Comparison of ENCODE assay signal across 9 cellular contexts in the genomic region with DNA sequence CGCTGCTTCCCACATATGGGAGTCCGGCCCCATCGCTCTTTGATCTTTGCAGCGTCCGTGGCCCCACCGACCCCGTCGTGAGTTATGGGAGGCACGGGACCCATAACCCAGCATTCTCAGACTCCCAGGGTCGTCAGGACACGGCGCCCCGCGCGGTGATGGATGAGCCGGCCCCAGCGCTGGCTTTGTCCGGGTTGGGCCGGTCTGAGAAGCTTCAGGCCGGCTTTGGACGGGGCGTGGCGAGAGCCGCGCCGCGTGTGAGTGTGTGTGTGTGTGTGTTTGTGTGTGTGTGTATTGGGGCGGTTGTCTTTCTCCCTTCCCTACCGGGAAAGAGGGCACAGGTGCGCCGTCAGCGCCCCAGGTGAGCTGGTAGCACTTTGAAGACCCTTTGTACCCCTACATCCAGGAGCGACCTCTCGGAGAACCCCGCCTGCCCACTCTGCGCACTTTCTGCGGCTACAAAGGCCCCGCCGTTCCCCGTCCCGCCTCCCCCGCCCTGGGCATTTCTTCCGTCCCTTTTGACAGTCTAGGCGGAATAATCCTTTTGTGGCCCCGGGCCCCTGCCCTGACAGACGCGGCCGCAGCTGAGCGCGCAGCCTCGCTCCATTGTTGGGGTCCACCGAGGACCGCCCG. TPM values are rescaled to one million over a fixed set of nuclear protein-coding genes. Genes with fewer than 3 reads are reported as not detected.
A peak's percentile ranks its signal among the peaks of the same experiment; 100 is the strongest.
DNase-seq lines count a peak whose midpoint lies in the region; ATAC-seq lines count a peak whose summit lies in the region.
"Had no signal": no experiment of that assay in that cellular context is flagged by ENCODE, and none has a peak within 500 bp of the region (broad histone marks: within the 10 kb centered on the region; RNA-seq: fewer than 3 reads in every experiment).

No MANE protein-coding gene starts in this region.

- peaks cover 35% of the 10 kb centered on the region for H3K27me3 ChIP-seq in thymus (ENCODE audit: control insufficient read depth, insufficient read depth)

- H3K4me1 Mint-ChIP-seq in activated naive CD4-positive, alpha-beta T cell treated with anti-CD3 and anti-CD28 coated beads, Interleukin-2, amount 10 ng/mL, durations not matched to agents 7 days and 5 days: peaks cover 27% of the 10 kb centered on the region
- H3K4me1 Mint-ChIP-seq in activated naive CD4-positive, alpha-beta T cell treated with anti-CD3 and anti-CD28 coated beads for 36 hours (ENCODE audit: low read depth): peaks cover 17% of the 10 kb centered on the region
- peaks cover 36% of the 10 kb centered on the region for H3K4me1 Mint-ChIP-seq in activated CD8-positive, alpha-beta T cell treated with anti-CD3 and anti-CD28 coated beads, Interleukin-2, amount 10 ng/mL, durations not matched to agents 7 days and 5 days (ENCODE audit: low read depth)

- peak; percentile 7 for ATAC-seq in activated CD8-positive, alpha-beta T cell treated with anti-CD3 and anti-CD28 coated beads, Interleukin-2, amount 10 ng/mL, durations not matched to agents 7 days and 5 days
- ATAC-seq in left colon (peak; percentile 55), GM21423 (IDR thresholded peaks at IDR 0.05; ENCODE audit: unreplicated experiment) (no peak)

- H3K9me3 ChIP-seq in thymus (ENCODE audit: control insufficient read depth): no peaks in the 10 kb centered on the region

- intact Hi-C loops in activated naive CD4-positive, alpha-beta T cell treated with anti-CD3 and anti-CD28 coated beads for 36 hours (cut with micrococcal nuclease): no loop called here
- intact Hi-C loops in left colon (cut with DNase I, micrococcal nuclease): no loop called here

- peaks cover 90% of the 10 kb centered on the region for H3K27me3 Mint-ChIP-seq in activated naive CD4-positive, alpha-beta T cell treated with anti-CD3 and anti-CD28 coated beads, Interleukin-2, amount 10 ng/mL, durations not matched to agents 7 days and 5 days
- peaks cover 37% of the 10 kb centered on the region for H3K27me3 Mint-ChIP-seq in activated naive CD4-positive, alpha-beta T cell treated with anti-CD3 and anti-CD28 coated beads for 36 hours (ENCODE audit: low read depth)
- peaks cover 46% of the 10 kb centered on the region for H3K27me3 Mint-ChIP-seq in activated CD8-positive, alpha-beta T cell treated with anti-CD3 and anti-CD28 coated beads, Interleukin-2, amount 10 ng/mL, durations not matched to agents 7 days and 5 days (ENCODE audit: low read depth)

- H3K4me3 ChIP-seq in thymus (ENCODE audit: low read length): peak overlapping the region; percentile 29

- DNase-seq in activated naive CD4-positive, alpha-beta T cell treated with anti-CD3 and anti-CD28 coated beads, Interleukin-2, amount 10 ng/mL, durations not matched to agents 7 days and 5 days: no peak
- no peak for DNase-seq in activated naive CD4-positive, alpha-beta T cell treated with anti-CD3 and anti-CD28 coated beads for 36 hours
- DNase-seq in activated CD8-positive, alpha-beta T cell treated with anti-CD3 and anti-CD28 coated beads, Interleukin-2, amount 10 ng/mL, durations not matched to agents 7 days and 5 days: no peak
- DNase-seq in left colon (no peak), occipital lobe (lab: John Stamatoyannopoulos, UW) (no peak), DMS 273 treated with DMSO at 0.1 percent for 48 hours (lab: John Stamatoyannopoulos, UW) (no peak)

- POLR2A ChIA-PET in activated CD8-positive, alpha-beta T cell treated with anti-CD3 and anti-CD28 coated beads, Interleukin-2, amount 10 ng/mL, durations not matched to agents 7 days and 5 days (lab: Charles Lee): interaction anchor here (0.9 to 1.8 kb wide), 4 partner anchors 9 to 217 kb away, joined by 3 to 10 read pairs (median 5); partner anchors contain the start of gene FBXO6

- H3K36me3 ChIP-seq in thymus (ENCODE audit: control insufficient read depth, insufficient read depth): no peaks in the 10 kb centered on the region

- H3K36me3 Mint-ChIP-seq in activated naive CD4-positive, alpha-beta T cell treated with anti-CD3 and anti-CD28 coated beads, Interleukin-2, amount 10 ng/mL, durations not matched to agents 7 days and 5 days: no peaks in the 10 kb centered on the region
- no peaks in the 10 kb centered on the region for H3K36me3 Mint-ChIP-seq in activated naive CD4-positive, alpha-beta T cell treated with anti-CD3 and anti-CD28 coated beads for 36 hours (ENCODE audit: low read depth)
- peaks cover 1% of the 10 kb centered on the region for H3K36me3 Mint-ChIP-seq in activated CD8-positive, alpha-beta T cell treated with anti-CD3 and anti-CD28 coated beads, Interleukin-2, amount 10 ng/mL, durations not matched to agents 7 days and 5 days (ENCODE audit: low read depth)

- H3K9me3 Mint-ChIP-seq in activated naive CD4-positive, alpha-beta T cell treated with anti-CD3 and anti-CD28 coated beads, Interleukin-2, amount 10 ng/mL, durations not matched to agents 7 days and 5 days: no peaks in the 10 kb centered on the region
- H3K9me3 Mint-ChIP-seq in activated naive CD4-positive, alpha-beta T cell treated with anti-CD3 and anti-CD28 coated beads for 36 hours: no peaks in the 10 kb centered on the region
- H3K9me3 Mint-ChIP-seq in activated CD8-positive, alpha-beta T cell treated with anti-CD3 and anti-CD28 coated beads, Interleukin-2, amount 10 ng/mL, durations not matched to agents 7 days and 5 days (ENCODE audit: insufficient read depth): no peaks in the 10 kb centered on the region

- WGBS in thymus: 3% methylated on average over 54 of the region's 54 CpGs

- peaks cover 7% of the 10 kb centered on the region for H3K4me1 ChIP-seq in thymus (ENCODE audit: control insufficient read depth, insufficient read depth, low read length)

- no peak overlapping the region for H3K27ac Mint-ChIP-seq in activated naive CD4-positive, alpha-beta T cell treated with anti-CD3 and anti-CD28 coated beads, Interleukin-2, amount 10 ng/mL, durations not matched to agents 7 days and 5 days
- no peak overlapping the region for H3K27ac Mint-ChIP-seq in activated naive CD4-positive, alpha-beta T cell treated with anti-CD3 and anti-CD28 coated beads for 36 hours
- no peak overlapping the region for H3K27ac Mint-ChIP-seq in activated CD8-positive, alpha-beta T cell treated with anti-CD3 and anti-CD28 coated beads, Interleukin-2, amount 10 ng/mL, durations not matched to agents 7 days and 5 days

- CTCF ChIA-PET in activated naive CD4-positive, alpha-beta T cell treated with anti-CD3 and anti-CD28 coated beads, Interleukin-2, amount 10 ng/mL, durations not matched to agents 7 days and 5 days (lab: Charles Lee): interaction anchor here (1.0 to 1.4 kb wide), 3 partner anchors 8 to 30 kb away, joined by 3 to 4 read pairs (median 4); no protein-coding TSS in a partner anchor
- CTCF ChIA-PET in activated naive CD4-positive, alpha-beta T cell treated with anti-CD3 and anti-CD28 coated beads for 36 hours (lab: Charles Lee): interaction anchor here (1.3 to 2.2 kb wide), 2 partner anchors 12 to 41 kb away, joined by 4 to 6 read pairs; no protein-coding TSS in a partner anchor
- CTCF ChIA-PET in activated CD8-positive, alpha-beta T cell treated with anti-CD3 and anti-CD28 coated beads, Interleukin-2, amount 10 ng/mL, durations not matched to agents 7 days and 5 days (lab: Charles Lee): interaction anchor here (0.7 to 2.0 kb wide), 4 partner anchors 26 to 114 kb away, joined by 3 to 7 read pairs (median 3); partner anchors contain the start of gene FBXO6

- H3K27ac ChIP-seq in thymus (ENCODE audit: low read depth): no peak overlapping the region

- peak overlapping the region; percentile 35 for H3K4me3 Mint-ChIP-seq in activated naive CD4-positive, alpha-beta T cell treated with anti-CD3 and anti-CD28 coated beads, Interleukin-2, amount 10 ng/mL, durations not matched to agents 7 days and 5 days
- H3K4me3 Mint-ChIP-seq in activated naive CD4-positive, alpha-beta T cell treated with anti-CD3 and anti-CD28 coated beads for 36 hours: no peak overlapping the region
- H3K4me3 Mint-ChIP-seq in activated CD8-positive, alpha-beta T cell treated with anti-CD3 and anti-CD28 coated beads, Interleukin-2, amount 10 ng/mL, durations not matched to agents 7 days and 5 days: peak overlapping the region; percentile 73

RNA-seq across cellular contexts. Expression of gene DRAXIN, which starts 0.7 kb away (rescaled TPM):
- total RNA-seq in activated naive CD4-positive, alpha-beta T cell treated with anti-CD3 and anti-CD28 coated beads for 36 hours: under 1 TPM; 0.26 to 0.30 TPM
- 1 to 10 TPM; 7.1 to 7.7 TPM for total RNA-seq in activated CD8-positive, alpha-beta T cell treated with anti-CD3 and anti-CD28 coated beads, Interleukin-2, amount 10 ng/mL, durations not matched to agents 7 days and 5 days
- total RNA-seq in left colon (under 1 TPM; 0.06 to 0.11 TPM), occipital lobe (107 TPM)
- 0.14 TPM for polyA plus RNA-seq in thymus
- total RNA-seq: fibroblast of villous mesenchyme had no signal

RNA-seq across cellular contexts. Expression of gene MAD2L2, which starts 9.8 kb away (rescaled TPM):
- total RNA-seq in activated naive CD4-positive, alpha-beta T cell treated with anti-CD3 and anti-CD28 coated beads for 36 hours: 10 to 100 TPM; 86.7 to 88.3 TPM
- 100 to 1,000 TPM; 127 to 129 TPM for total RNA-seq in activated CD8-positive, alpha-beta T cell treated with anti-CD3 and anti-CD28 coated beads, Interleukin-2, amount 10 ng/mL, durations not matched to agents 7 days and 5 days
- total RNA-seq in left colon (1 to 10 TPM; 7.0 to 7.4 TPM), occipital lobe (43.4 TPM)
- 49.6 TPM for polyA plus RNA-seq in thymus

RNA-seq across cellular contexts. Expression of gene FBXO6, which starts 26.8 kb away (rescaled TPM):
- 10 to 100 TPM; 20.0 to 20.6 TPM for total RNA-seq in activated naive CD4-positive, alpha-beta T cell treated with anti-CD3 and anti-CD28 coated beads for 36 hours
- 10 to 100 TPM; 61.6 to 62.2 TPM for total RNA-seq in activated CD8-positive, alpha-beta T cell treated with anti-CD3 and anti-CD28 coated beads, Interleukin-2, amount 10 ng/mL, durations not matched to agents 7 days and 5 days
- 1 to 10 TPM; 6.8 to 8.1 TPM for total RNA-seq in left colon
- 16.1 TPM for polyA plus RNA-seq in thymus
- 7.6 TPM for total RNA-seq in occipital lobe

RNA-seq across cellular contexts. Expression of gene FBXO44, which starts 36.1 kb away (rescaled TPM):
- 10 to 100 TPM; 21.6 to 23.6 TPM for total RNA-seq in activated naive CD4-positive, alpha-beta T cell treated with anti-CD3 and anti-CD28 coated beads for 36 hours
- 10 to 100 TPM; 39.7 to 42.3 TPM for total RNA-seq in activated CD8-positive, alpha-beta T cell treated with anti-CD3 and anti-CD28 coated beads, Interleukin-2, amount 10 ng/mL, durations not matched to agents 7 days and 5 days
- 1 to 10 TPM; 4.0 to 8.1 TPM for total RNA-seq in left colon
- polyA plus RNA-seq in thymus: 37.3 TPM
- 30.3 TPM for total RNA-seq in occipital lobe

RNA-seq across cellular contexts. Expression of gene FBXO2, which starts 36.6 kb away (rescaled TPM):
- total RNA-seq in activated naive CD4-positive, alpha-beta T cell treated with anti-CD3 and anti-CD28 coated beads for 36 hours: 1 to 10 TPM in 1 of 2 experiments, under 1 TPM in 1; 0.77 to 1.1 TPM
- total RNA-seq in activated CD8-positive, alpha-beta T cell treated with anti-CD3 and anti-CD28 coated beads, Interleukin-2, amount 10 ng/mL, durations not matched to agents 7 days and 5 days: 1 to 10 TPM; 5.6 to 6.0 TPM
- 1 to 10 TPM in 1 of 2 donors, under 1 TPM in 1; 0.55 to 1.4 TPM for total RNA-seq in left colon
- polyA plus RNA-seq in thymus: 46.2 TPM
- 2.7 TPM for total RNA-seq in occipital lobe

Comparison
In these comparisons a context has a peak if more than half of its experiments do, and no peak if none do; other contexts are left out.
1. RNA of gene DRAXIN, which starts 0.7 kb away (total RNA-seq): 107 TPM in occipital lobe (single experiment); 7.1 to 7.7 TPM in activated CD8-positive, alpha-beta T cell treated with anti-CD3 and anti-CD28 coated beads, Interleukin-2, amount 10 ng/mL, durations not matched to agents 7 days and 5 days, 0.26 to 0.30 TPM in activated naive CD4-positive, alpha-beta T cell treated with anti-CD3 and anti-CD28 coated beads for 36 hours and 0.06 to 0.11 TPM in left colon; every median in the first group is over 10 times any median in the second.